ENCODE assay signal across 22 cellular contexts in the genomic region with DNA sequence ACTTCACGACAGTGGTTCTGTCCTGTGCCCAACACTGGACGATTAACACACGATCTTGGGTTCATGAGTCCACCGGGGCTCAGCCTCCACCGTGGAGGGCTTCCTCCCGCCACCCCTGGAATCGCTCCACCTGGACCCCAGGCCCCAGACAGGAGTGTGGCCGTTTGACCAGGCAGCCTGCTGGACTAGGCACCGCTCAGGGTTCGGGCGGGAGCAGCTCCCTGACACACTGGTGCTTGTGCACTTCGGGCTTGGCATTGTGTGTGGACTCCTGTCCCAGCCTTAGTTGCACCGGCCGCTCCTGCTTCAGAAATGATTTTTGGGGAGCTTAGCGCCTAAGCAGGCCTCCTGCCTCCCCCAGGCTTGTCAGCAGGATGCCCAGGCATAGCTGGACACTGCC.
"Had no signal": no experiment of that assay in that cellular context is flagged by ENCODE, and none has a peak within 500 bp of the region (broad histone marks: within the 10 kb centered on the region; RNA-seq: fewer than 3 reads in every experiment).

No MANE protein-coding gene starts in this region.

- H3K27ac Mint-ChIP-seq: effector memory CD8-positive, alpha-beta T cell; endodermal cell; mesothelial cell of epicardium had no signal

- H3K4me1 Mint-ChIP-seq: endodermal cell, mesothelial cell of epicardium had no signal

- H3K4me3 Mint-ChIP-seq: effector memory CD8-positive, alpha-beta T cell; endodermal cell; mesothelial cell of epicardium had no signal

- H3K36me3 Mint-ChIP-seq: mesothelial cell of epicardium had no signal

- ATAC-seq: effector memory CD8-positive, alpha-beta T cell; esophagus mucosa; gastrocnemius medialis; heart right ventricle; left cardiac atrium; left lung; left ventricle myocardium superior; mucosa of descending colon had no signal

- DNase-seq: dermis blood vessel endothelial cell; dorsolateral prefrontal cortex; effector CD4-positive, alpha-beta T cell; effector memory CD8-positive, alpha-beta T cell; endodermal cell; erythroblast; esophagus squamous epithelium; foreskin fibroblast; foreskin melanocyte; gastrocnemius medialis; glutamatergic neuron; head of caudate nucleus; heart right ventricle; hippocampal formation; left cardiac atrium; left lung; left ventricle myocardium superior; lower lobe of right lung; mesenchymal stem cell; mucosa of descending colon had no signal

- H3K27me3 Mint-ChIP-seq: effector memory CD8-positive, alpha-beta T cell had no signal

- H3K9me3 Mint-ChIP-seq: effector memory CD8-positive, alpha-beta T cell; endodermal cell had no signal
